Comparison of ENCODE assay signal across 26 cellular contexts in the genomic region with DNA sequence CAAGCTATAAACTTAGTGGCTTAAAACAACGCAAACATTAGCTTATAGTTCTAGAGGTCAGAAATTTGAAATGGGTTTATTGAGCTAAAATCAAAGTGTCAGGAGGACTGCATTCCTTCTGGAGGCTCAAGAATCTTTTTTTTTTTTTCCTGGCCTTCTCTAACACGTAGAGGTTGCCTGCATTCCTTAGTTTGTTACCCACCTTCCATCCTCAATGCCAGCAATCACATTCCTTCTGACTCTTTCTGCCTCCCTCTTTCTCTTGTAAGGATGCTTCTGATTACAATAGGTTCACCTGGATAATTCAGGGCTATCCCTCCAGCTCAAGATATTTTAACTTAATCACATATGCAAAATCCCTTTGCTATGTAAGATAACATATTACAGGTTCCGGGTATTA. TPM values are rescaled to one million over a fixed set of nuclear protein-coding genes. Genes with fewer than 3 reads are reported as not detected.
"Had no signal": no experiment of that assay in that cellular context is flagged by ENCODE, and none has a peak within 500 bp of the region (broad histone marks: within the 10 kb centered on the region; RNA-seq: fewer than 3 reads in every experiment).

No MANE protein-coding gene starts in this region.

- H3K36me3 ChIP-seq: MG63 had no signal

- H3K9ac ChIP-seq: SK-N-SH had no signal

- H3K9me3 Mint-ChIP-seq: T-cell had no signal

- H3K4me3 ChIP-seq: MG63 had no signal

- DNase-seq: KBM-7, MG63, NCI-H1092, NCI-H1105 treated with DMSO at 0.1 percent for 48 hours, NCI-H1417 treated with DMSO at 0.1 percent for 48 hours, NCI-H146, NCI-H1694 treated with DMSO at 0.1 percent for 48 hours, NCI-H1930, NCI-H2081, NCI-H2107, NCI-H226, NCI-H446, NCI-H510A, NCI-H524 treated with DMSO at 0.1 percent for 48 hours, NCI-H69, NCI-H774, PC-3, SHP77, SK-N-SH, SW 1271, T-cell had no signal

- H3K4me1 Mint-ChIP-seq: T-cell had no signal

- ATAC-seq: Panc1, PC-3, T-cell had no signal

- H3K27ac ChIP-seq: RWPE1 had no signal

- H3K36me3 Mint-ChIP-seq: T-cell had no signal

- H3K9me2 ChIP-seq: SK-N-SH had no signal

- H3K27ac Mint-ChIP-seq: T-cell had no signal

- H3K9me3 ChIP-seq: MG63, SK-N-SH had no signal

- H3K4me2 ChIP-seq: SK-N-SH had no signal

- H3K4me3 Mint-ChIP-seq: T-cell had no signal

RNA-seq across cellular contexts. Expression of a gene that starts 24.8 kb away (rescaled TPM):
- total RNA-seq: HT-29, OCI-LY7, PC-3, SK-MEL-5, T-cell had no signal
- polyA plus RNA-seq: SK-N-SH had no signal
